In genomic region chr18:51751901-51752300, GRCh38 we compare ENCODE assay signal across 1 cellular context.
TF ChIP-seq lines count a peak whose summit lies in the region.

No MANE protein-coding gene starts in this region.

TF ChIP-seq in WTC11, 78 proteins besides CTCF, POLR2A, EP300 and RAD21 (continued from another document):
- no peak for TF ChIP-seq FOXP4 (CRISPR knock-in tag; IDR thresholded peaks at IDR 0.05)
- TF ChIP-seq CREM (CRISPR knock-in tag; IDR thresholded peaks at IDR 0.05): no peak
- TF ChIP-seq ZNF219 (CRISPR knock-in tag; IDR thresholded peaks at IDR 0.05; ENCODE audit: borderline replicate concordance): no peak
- no peak for TF ChIP-seq MLX (CRISPR knock-in tag; IDR thresholded peaks at IDR 0.05)
- TF ChIP-seq ZNF281 (CRISPR knock-in tag; IDR thresholded peaks at IDR 0.05): no peak
- no peak for TF ChIP-seq RELA (CRISPR knock-in tag; IDR thresholded peaks at IDR 0.05; ENCODE audit: borderline replicate concordance)
- no peak for TF ChIP-seq ZNF396 (CRISPR knock-in tag; IDR thresholded peaks at IDR 0.05; ENCODE audit: borderline replicate concordance)
- no peak for TF ChIP-seq IRF1 (CRISPR knock-in tag; IDR thresholded peaks at IDR 0.05)
- TF ChIP-seq MAX (CRISPR knock-in tag; IDR thresholded peaks at IDR 0.05): no peak
TF ChIP-seq in WTC11: peak in this region for 0.
